Comparison of ENCODE assay signal across 20 cellular contexts in the genomic region with DNA sequence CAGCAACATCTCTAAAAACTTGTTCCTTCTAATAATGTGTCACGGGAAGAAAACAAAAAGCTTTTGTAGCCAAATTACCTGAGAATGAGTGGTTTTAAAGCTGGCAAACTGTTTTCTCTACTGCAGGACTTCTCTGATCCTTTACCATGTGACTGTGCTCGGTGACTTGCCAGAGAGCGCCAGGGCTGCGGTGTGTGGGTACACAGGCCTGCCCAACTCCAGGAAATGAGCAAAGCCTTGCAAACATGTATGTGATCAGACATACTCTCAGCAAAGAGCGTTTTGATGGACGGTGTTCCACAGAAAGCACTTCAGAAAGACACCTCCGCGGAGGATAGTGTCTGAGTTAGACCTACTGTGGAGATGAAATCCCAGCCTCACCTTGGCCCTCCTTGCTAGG.
"Had no signal": no experiment of that assay in that cellular context is flagged by ENCODE, and none has a peak within 500 bp of the region (broad histone marks: within the 10 kb centered on the region; RNA-seq: fewer than 3 reads in every experiment).

No MANE protein-coding gene starts in this region.

- H3K36me3 ChIP-seq: breast epithelium had no signal

- H3K27me3 ChIP-seq: breast epithelium had no signal

- H3K4me3 ChIP-seq: breast epithelium, PC-9 had no signal

- DNase-seq: activated CD4-positive, alpha-beta memory T cell treated with anti-CD3 and anti-CD28 coated beads for 36 hours; activated CD4-positive, alpha-beta T cell treated with anti-CD3 and anti-CD28 coated beads, Interleukin-2, amount 10 ng/mL, durations not matched to agents 7 days and 5 days; activated CD4-positive, CD25-positive, alpha-beta regulatory T cell; activated CD8-positive, alpha-beta memory T cell treated with anti-CD3 and anti-CD28 coated beads for 24 hours; activated naive CD4-positive, alpha-beta T cell; activated T-cell treated with anti-CD3 and anti-CD28 coated beads for 4 hours; aorta; MM.1S; NCI-H1105 treated with DMSO at 0.1 percent for 48 hours; NCI-H1436 treated with DMSO at 0.1 percent for 48 hours; NCI-H187; NCI-H2081; NCI-H510A treated with DMSO at 0.1 percent for 48 hours; NCI-H69; PC-9; SIG-M5; T-cell; T1000 had no signal

- FAIRE-seq: TTC549 had no signal
